ENCODE assay signal across 17 cellular contexts in the genomic region with DNA sequence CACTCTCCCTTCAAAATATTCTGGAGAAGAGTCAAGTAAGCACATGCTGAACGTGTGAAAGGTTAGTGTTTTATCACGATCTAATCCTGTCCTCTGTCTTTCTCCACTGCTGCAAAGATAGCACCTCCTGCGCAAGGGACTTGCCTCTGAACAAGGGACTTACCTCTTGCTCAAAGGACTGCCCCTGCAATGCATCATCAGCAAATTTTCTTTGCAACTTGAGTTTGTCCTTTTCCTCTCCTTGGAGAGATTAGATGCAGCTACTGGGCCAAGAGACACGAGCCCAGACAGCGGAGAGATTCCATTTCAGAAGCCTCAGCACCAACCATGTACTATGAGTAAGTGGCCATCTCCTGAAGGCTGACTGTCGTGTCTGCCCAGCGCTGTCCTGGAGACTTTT.
"Had no signal": no experiment of that assay in that cellular context is flagged by ENCODE, and none has a peak within 500 bp of the region (broad histone marks: within the 10 kb centered on the region; RNA-seq: fewer than 3 reads in every experiment).

No MANE protein-coding gene starts in this region.

- H3K27ac ChIP-seq: dorsolateral prefrontal cortex, lower lobe of right lung, neutrophil, pancreas, skin epidermis, spleen, thoracic aorta, tibial nerve, upper lobe of left lung, uterus had no signal

- H3K9me3 ChIP-seq: lower lobe of right lung, neutrophil, pancreas, spleen, thoracic aorta, upper lobe of left lung, uterus had no signal

- H3K27me3 ChIP-seq: upper lobe of left lung, uterus had no signal

- ATAC-seq: left ventricle myocardium superior; lower lobe of right lung; naive thymus-derived CD8-positive, alpha-beta T cell; pancreas; stimulated activated naive B cell treated with anti-CD40 and anti-IgM and Interleukin-4, amounts not matched to agents 10 μg/mL and 1 μg/mL and 100 μg/mL, for 72 hours had no signal

- H3K4me3 ChIP-seq: dorsolateral prefrontal cortex, lower lobe of right lung, pancreas, skin epidermis, spleen, thoracic aorta, tibial nerve, upper lobe of left lung, uterus had no signal

- H3K36me3 ChIP-seq: lower lobe of right lung, neutrophil, pancreas, spleen, thoracic aorta, tibial nerve, upper lobe of left lung, uterus had no signal

- DNase-seq: dorsolateral prefrontal cortex; effector CD4-positive, alpha-beta T cell; hypothalamus; immature natural killer cell; left ventricle myocardium superior; lower lobe of right lung; naive thymus-derived CD8-positive, alpha-beta T cell; pancreas; stimulated activated CD4-positive, alpha-beta T cell treated with anti-CD3 and anti-CD28 coated beads, Interleukin-4, amount 100 ng/mL, for 4 hours; stimulated activated naive B cell treated with anti-CD40 and anti-IgM and Interleukin-4, amounts not matched to agents 10 μg/mL and 1 μg/mL and 100 μg/mL, for 72 hours; upper lobe of left lung; uterus had no signal

- H3K4me1 ChIP-seq: lower lobe of right lung, pancreas, spleen, tibial nerve, upper lobe of left lung, uterus had no signal
